21 cellular contexts compared by ENCODE assay signal in the genomic region with DNA sequence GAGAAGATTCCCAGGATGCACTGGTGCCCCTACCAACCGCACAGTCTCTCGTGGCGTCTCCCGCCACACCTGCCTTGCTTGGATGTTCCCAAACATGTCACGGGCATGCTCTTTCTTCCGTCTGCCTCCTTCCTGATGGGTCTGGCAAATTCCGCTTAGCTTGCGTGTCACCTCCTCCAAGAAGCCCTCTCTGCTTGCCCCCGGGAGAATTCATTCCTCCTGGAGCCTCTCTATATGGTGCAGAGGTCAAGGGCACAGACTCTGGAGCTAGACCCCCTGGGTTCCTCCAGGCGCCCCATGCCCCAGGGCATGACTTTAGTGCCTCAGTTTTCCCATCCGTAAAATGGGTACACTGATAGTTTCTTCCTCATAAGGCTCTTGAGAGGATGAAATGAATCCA. TPM values are rescaled to one million over a fixed set of nuclear protein-coding genes. Genes with fewer than 3 reads are reported as not detected.
DNase-seq lines count a peak whose midpoint lies in the region; ATAC-seq and TF ChIP-seq lines count a peak whose summit lies in the region.
"Had no signal": no experiment of that assay in that cellular context is flagged by ENCODE, and none has a peak within 500 bp of the region (broad histone marks: within the 10 kb centered on the region; RNA-seq: fewer than 3 reads in every experiment).

No MANE protein-coding gene starts in this region.

- DNase-seq in activated T-cell treated with anti-CD3 and anti-CD28 coated beads, Interleukin-2, amount 50 U/mL, for 1 hour = peak; percentile 16
- no peak for DNase-seq in activated T-cell treated with anti-CD3 and anti-CD28 coated beads, Interleukin-2, amount 50 U/mL, for 4 hours
- no peak for DNase-seq in effector memory CD4-positive, alpha-beta T cell
- DNase-seq in trophoblast cell = no peak
- DNase-seq in prostate gland (ENCODE audit: low spot score) = no peak
- DNase-seq in psoas muscle = no peak
- DNase-seq in SJCRH30 = no peak
- DNase-seq: activated CD4-positive, alpha-beta T cell treated with anti-CD3 and anti-CD28 coated beads for 1 hour; amygdala; DND-41; effector CD8-positive, alpha-beta T cell; glutamatergic neuron; left ventricle myocardium inferior; NCI-H2171; NCI-H748 treated with DMSO at 0.1 percent for 48 hours; SIG-M5; stimulated activated CD4-positive, alpha-beta T cell treated with anti-CD3 and anti-CD28 coated beads, Interleukin-4, amount 100 ng/mL, for 4 hours; T-helper 9 cell had no signal

- H3K4ac ChIP-seq in trophoblast cell (ENCODE audit: low read depth, low read length) = peak overlapping the region; percentile 56

- intact Hi-C loops in prostate gland (cut with DNase I) (no loop called here), psoas muscle (cut with DNase I) (no loop called here)

- H4K91ac ChIP-seq in trophoblast cell (ENCODE audit: low read depth, low read length) = no peak overlapping the region

- no peaks in the 10 kb centered on the region for H3K9me3 Mint-ChIP-seq in activated T-cell treated with anti-CD3 and anti-CD28 coated beads, Interleukin-2, amount 50 U/mL, for 4 hours
- no peaks in the 10 kb centered on the region for H3K9me3 Mint-ChIP-seq in IgD-negative memory B cell

- no peak overlapping the region for H3K4me3 Mint-ChIP-seq in activated T-cell treated with anti-CD3 and anti-CD28 coated beads, Interleukin-2, amount 50 U/mL, for 4 hours
- no peak overlapping the region for H3K4me3 Mint-ChIP-seq in IgD-negative memory B cell

- H3K14ac ChIP-seq in trophoblast cell (ENCODE audit: low read length) = no peak overlapping the region

- no peak overlapping the region for H2BK12ac ChIP-seq in trophoblast cell (ENCODE audit: low read length)

- peaks cover 24% of the 10 kb centered on the region for H3K4me1 ChIP-seq in effector memory CD4-positive, alpha-beta T cell (ENCODE audit: control insufficient read depth, insufficient read depth, low read length, poor library complexity, severe bottlenecking)
- peaks cover 13 to 16% of the 10 kb centered on the region in 2 experiments for H3K4me1 ChIP-seq in trophoblast cell (ENCODE audit: control insufficient read depth in 1 of 2, insufficient read depth in 2 of 2, low read length in 2 of 2)
- no peaks in the 10 kb centered on the region for H3K4me1 ChIP-seq in prostate gland (replicated peaks)
- H3K4me1 ChIP-seq in psoas muscle = peaks cover 7% of the 10 kb centered on the region
- 0 out of 2 replicates have a peak, but pooled peaks cover 6% of the 10 kb centered on the region for H3K4me1 ChIP-seq in SJCRH30

- peaks cover 15% of the 10 kb centered on the region for H3K36me3 ChIP-seq in effector memory CD4-positive, alpha-beta T cell (ENCODE audit: control insufficient read depth, insufficient read depth, low read length)
- H3K36me3 ChIP-seq in trophoblast cell (ENCODE audit: control insufficient read depth in 1 of 2, insufficient read depth in 2 of 2, low read length in 2 of 2) = peaks cover 0 to 4% of the 10 kb centered on the region in 2 experiments
- no peaks in the 10 kb centered on the region for H3K36me3 ChIP-seq in prostate gland
- H3K36me3 ChIP-seq in psoas muscle (ENCODE audit: insufficient read depth in 1 of 2, low read depth in 1 of 2) = no peaks in the 10 kb centered on the region
- H3K36me3 ChIP-seq in SJCRH30 = no peaks in the 10 kb centered on the region
- H3K36me3 ChIP-seq: left ventricle myocardium inferior, thoracic aorta had no signal

- H2AK5ac ChIP-seq in trophoblast cell (ENCODE audit: low read length) = no peak overlapping the region

- H3K9me3 ChIP-seq in effector memory CD4-positive, alpha-beta T cell (ENCODE audit: control insufficient read depth, low read length) = no peaks in the 10 kb centered on the region
- H3K9me3 ChIP-seq in trophoblast cell (ENCODE audit: insufficient read depth, low read depth, low read length) (no peaks in the 10 kb centered on the region), prostate gland (no peaks in the 10 kb centered on the region), psoas muscle (no peaks in the 10 kb centered on the region), SJCRH30 (replicated peaks) (no peaks in the 10 kb centered on the region)
- H3K9me3 ChIP-seq: left ventricle myocardium inferior, thoracic aorta had no signal

- H3K79me2 ChIP-seq in trophoblast cell (ENCODE audit: control insufficient read depth, insufficient read depth, low read length, poor library complexity) = peaks cover 6% of the 10 kb centered on the region

- H3K79me1 ChIP-seq in trophoblast cell (ENCODE audit: low read length) = peaks cover 14% of the 10 kb centered on the region

- no peak for TF ChIP-seq CTCF in prostate gland (IDR thresholded peaks at IDR 0.05)
- no peak for TF ChIP-seq CTCF in psoas muscle (IDR thresholded peaks at IDR 0.05)

- peak overlapping the region in 2 of 3 donors; percentile 79 to 81 for H3K27ac Mint-ChIP-seq in IgD-negative memory B cell

- H3K4me3 ChIP-seq in effector memory CD4-positive, alpha-beta T cell (ENCODE audit: insufficient read depth, low read depth, low read length, poor library complexity, severe bottlenecking) = no peak overlapping the region
- H3K4me3 ChIP-seq in trophoblast cell (ENCODE audit: low read depth, low read length) (no peak overlapping the region), prostate gland (no peak overlapping the region), psoas muscle (no peak overlapping the region), SJCRH30 (no peak overlapping the region)
- H3K4me3 ChIP-seq: left ventricle myocardium inferior, thoracic aorta had no signal

- H4K12ac ChIP-seq in trophoblast cell (ENCODE audit: low read depth, low read length) = no peak overlapping the region

- H3K23ac ChIP-seq in trophoblast cell (ENCODE audit: low read length) = no peak overlapping the region

- no peak for TF ChIP-seq POLR2A in prostate gland (IDR thresholded peaks at IDR 0.05)

- no peak overlapping the region for H4K8ac ChIP-seq in trophoblast cell (ENCODE audit: low read depth, low read length)

- H3K4me1 Mint-ChIP-seq in activated T-cell treated with anti-CD3 and anti-CD28 coated beads, Interleukin-2, amount 50 U/mL, for 4 hours (ENCODE audit: low read depth) = peaks cover 71% of the 10 kb centered on the region
- H3K4me1 Mint-ChIP-seq in IgD-negative memory B cell = peaks cover 19 to 40% (median 24%) of the 10 kb centered on the region in 3 donors

- H2BK120ac ChIP-seq in trophoblast cell (ENCODE audit: insufficient read depth, low read length, poor library complexity) = no peak overlapping the region

- H3K27me3 Mint-ChIP-seq in activated T-cell treated with anti-CD3 and anti-CD28 coated beads, Interleukin-2, amount 50 U/mL, for 4 hours (ENCODE audit: low read depth) = no peaks in the 10 kb centered on the region
- no peaks in the 10 kb centered on the region for H3K27me3 Mint-ChIP-seq in IgD-negative memory B cell

- H3K27ac ChIP-seq in effector memory CD4-positive, alpha-beta T cell (ENCODE audit: insufficient read depth, low read length, poor library complexity, severe bottlenecking) = peak overlapping the region; percentile 5
- H3K27ac ChIP-seq in trophoblast cell (ENCODE audit: low read depth, low read length) (no peak overlapping the region), prostate gland (no peak overlapping the region), psoas muscle (no peak overlapping the region), SJCRH30 (no peak overlapping the region)
- H3K27ac ChIP-seq: C4-2B, thoracic aorta had no signal

- no peak overlapping the region for H2BK5ac ChIP-seq in trophoblast cell (ENCODE audit: low read depth, low read length, poor library complexity)

- H3K4me2 ChIP-seq in trophoblast cell (ENCODE audit: low read length) = no peak overlapping the region

- H3K27me3 ChIP-seq in effector memory CD4-positive, alpha-beta T cell (replicated peaks; ENCODE audit: control insufficient read depth, insufficient read depth, low read length, poor library complexity, severe bottlenecking) = no peaks in the 10 kb centered on the region
- no peaks in the 10 kb centered on the region for H3K27me3 ChIP-seq in trophoblast cell (ENCODE audit: insufficient read depth, low read length)
- no peaks in the 10 kb centered on the region for H3K27me3 ChIP-seq in prostate gland (replicated peaks; ENCODE audit: insufficient read depth)
- no peaks in the 10 kb centered on the region for H3K27me3 ChIP-seq in psoas muscle (ENCODE audit: insufficient read depth in 3 of 3, low read length in 2 of 3)
- no peaks in the 10 kb centered on the region for H3K27me3 ChIP-seq in SJCRH30

- H3K36me3 Mint-ChIP-seq in activated T-cell treated with anti-CD3 and anti-CD28 coated beads, Interleukin-2, amount 50 U/mL, for 4 hours (ENCODE audit: insufficient read depth) = peaks cover 27% of the 10 kb centered on the region
- peaks cover 10% of the 10 kb centered on the region for H3K36me3 Mint-ChIP-seq in IgD-negative memory B cell

- H3K18ac ChIP-seq in trophoblast cell (ENCODE audit: low read length) = peak overlapping the region; percentile 68

- H3K9ac ChIP-seq in trophoblast cell (ENCODE audit: low read length) = no peak overlapping the region

- WGBS in trophoblast cell (ENCODE audit: extremely low coverage, insufficient coverage, insufficient read length) = no CpG with 5 or more reads among the region's 11 CpGs
- WGBS in prostate gland = 96% methylated on average over 11 of the region's 11 CpGs
- 91 to 97% (median 97%) methylated on average over 11 of the region's 11 CpGs for WGBS in psoas muscle, 3 donors

- no peak overlapping the region for H2AFZ ChIP-seq in trophoblast cell (ENCODE audit: insufficient read depth, low read length, poor library complexity)

- ATAC-seq in activated T-cell treated with anti-CD3 and anti-CD28 coated beads, Interleukin-2, amount 50 U/mL, for 4 hours = no peak
- no peak for ATAC-seq in psoas muscle

RNA-seq across cellular contexts. Expression of gene LITAF, which starts 21.1 kb away (rescaled TPM):
- 100 to 1,000 TPM in 2 of 3 donors, 10 to 100 TPM in 1; 68.4 to 127 (median 103) TPM for total RNA-seq in activated T-cell treated with anti-CD3 and anti-CD28 coated beads, Interleukin-2, amount 50 U/mL, for 4 hours
- polyA plus RNA-seq in IgD-negative memory B cell (318 TPM), psoas muscle (10 to 100 TPM in 2 of 3 donors, 1 to 10 TPM in 1; 5.0 to 33.1 (median 21.5) TPM)
- polyA plus RNA-seq in trophoblast cell (2013) = 110 and 113 TPM in 2 replicates
- total RNA-seq in prostate gland (100 to 1,000 TPM in 1 of 2 donors, 10 to 100 TPM in 1; 92.5 to 137 TPM), psoas muscle (10 to 100 TPM in 3 of 4 donors, 1 to 10 TPM in 1; 8.5 to 60.2 (median 18.5) TPM)
- 48.9 and 49.8 TPM in 2 replicates for total RNA-seq in SJCRH30 (2014; rRNA removed; shearing (Covaris generic))
